Comparison of ENCODE assay signal across 26 cellular contexts in genomic region chr12:44245932-44246331, GRCh38.
"Had no signal": no experiment of that assay in that cellular context is flagged by ENCODE, and none has a peak within 500 bp of the region (broad histone marks: within the 10 kb centered on the region; RNA-seq: fewer than 3 reads in every experiment).

No MANE protein-coding gene starts in this region.

- H3K9me3 ChIP-seq: neutrophil, psoas muscle, right lobe of liver, thoracic aorta, thyroid gland, tibial nerve, upper lobe of left lung, vagina had no signal

- H3K27me3 ChIP-seq: neutrophil, right lobe of liver, sigmoid colon, stomach, thyroid gland, tibial nerve, upper lobe of left lung, vagina had no signal

- H3K4me3 ChIP-seq: psoas muscle, right lobe of liver, sigmoid colon, stomach, thoracic aorta, thyroid gland, tibial nerve, upper lobe of left lung, vagina had no signal

- DNase-seq: nephron progenitor cell; nucleus accumbens; posterior cingulate gyrus; psoas muscle; right cardiac atrium; right lobe of liver; sigmoid colon; small intestine; stimulated activated CD4-positive, alpha-beta T cell treated with anti-CD3 and anti-CD28 coated beads, Interleukin-15, amount 100 ng/mL, for 24 hours; stimulated activated CD4-positive, alpha-beta T cell treated with anti-CD3 and anti-CD28 coated beads, Interleukin-2, amount 100 ng/mL, for 24 hours; stimulated activated CD4-positive, alpha-beta T cell treated with anti-CD3 and anti-CD28 coated beads, Interleukin-2, amount 100 ng/mL, for 48 hours; stimulated activated CD4-positive, alpha-beta T cell treated with anti-CD3 and anti-CD28 coated beads, Interleukin-4, amount 100 ng/mL, for 24 hours; stimulated activated naive B cell treated with anti-CD40 and anti-IgM and Interleukin-4, amounts not matched to agents 10 μg/mL and 1 μg/mL and 100 μg/mL, for 72 hours; stimulated activated naive CD4-positive, alpha-beta T cell treated with Interleukin-2 at 50 U/mL for 16 hours; stomach; thyroid gland; trophoblast cell; upper lobe of left lung had no signal

- ATAC-seq: natural killer cell treated with Interleukin-12 subunit alpha and Interleukin-12 subunit beta and Interleukin-15 and Interleukin-18, amount 100 ng/mL, for 72 hours; psoas muscle; right cardiac atrium; right lobe of liver; stimulated activated effector memory CD8-positive, alpha-beta T cell treated with anti-CD3 and anti-CD28 coated beads, Interleukin-12 subunit alpha, Interleukin-12 subunit beta, amount 100 ng/mL, for 72 hours; stimulated activated naive B cell treated with anti-CD40 and anti-IgM and Interleukin-4, amounts not matched to agents 10 μg/mL and 1 μg/mL and 100 μg/mL, for 72 hours had no signal

- H3K36me3 ChIP-seq: neutrophil, right lobe of liver, sigmoid colon, stomach, thoracic aorta, thyroid gland, tibial nerve, upper lobe of left lung, vagina had no signal

- H3K79me2 ChIP-seq: parathyroid adenoma had no signal

- H2AFZ ChIP-seq: parathyroid adenoma had no signal

- H3K9ac ChIP-seq: parathyroid adenoma had no signal

- H3K4me1 ChIP-seq: parathyroid adenoma, psoas muscle, right lobe of liver, sigmoid colon, stomach, thyroid gland, tibial nerve, upper lobe of left lung, vagina had no signal

- H3K27ac ChIP-seq: neutrophil, parathyroid adenoma, psoas muscle, right lobe of liver, sigmoid colon, stomach, thoracic aorta, thyroid gland, tibial nerve, upper lobe of left lung, vagina had no signal

- FAIRE-seq: urothelium cell line had no signal
